1 cellular context compared by ENCODE assay signal in genomic region chr1:35032384-35032739, GRCh38.
TF ChIP-seq lines count a peak whose summit lies in the region.

No MANE protein-coding gene starts in this region.

TF ChIP-seq in K562, 482 proteins besides CTCF, POLR2A, EP300 and RAD21:
- TF ChIP-seq ZNF512 (tag; IDR thresholded peaks at IDR 0.05) (peak; percentile 47; the same call in 1 of the 2 replicates), ZNF644 (tag; IDR thresholded peaks at IDR 0.05; ENCODE audit: low read depth) (0 out of 2 replicates have a peak, but pooled peaks have one; percentile 48), ADNP (tag; IDR thresholded peaks at IDR 0.05) (peak; percentile 70), ZNF668 (CRISPR knock-in tag; IDR thresholded peaks at IDR 0.05) (no peak), ZNF146 (CRISPR knock-in tag; IDR thresholded peaks at IDR 0.05; ENCODE audit: unreplicated experiment) (peak; percentile 73), ZNF23 (CRISPR knock-in tag; IDR thresholded peaks at IDR 0.05) (no peak)
